25 cellular contexts compared by ENCODE assay signal in the genomic region with DNA sequence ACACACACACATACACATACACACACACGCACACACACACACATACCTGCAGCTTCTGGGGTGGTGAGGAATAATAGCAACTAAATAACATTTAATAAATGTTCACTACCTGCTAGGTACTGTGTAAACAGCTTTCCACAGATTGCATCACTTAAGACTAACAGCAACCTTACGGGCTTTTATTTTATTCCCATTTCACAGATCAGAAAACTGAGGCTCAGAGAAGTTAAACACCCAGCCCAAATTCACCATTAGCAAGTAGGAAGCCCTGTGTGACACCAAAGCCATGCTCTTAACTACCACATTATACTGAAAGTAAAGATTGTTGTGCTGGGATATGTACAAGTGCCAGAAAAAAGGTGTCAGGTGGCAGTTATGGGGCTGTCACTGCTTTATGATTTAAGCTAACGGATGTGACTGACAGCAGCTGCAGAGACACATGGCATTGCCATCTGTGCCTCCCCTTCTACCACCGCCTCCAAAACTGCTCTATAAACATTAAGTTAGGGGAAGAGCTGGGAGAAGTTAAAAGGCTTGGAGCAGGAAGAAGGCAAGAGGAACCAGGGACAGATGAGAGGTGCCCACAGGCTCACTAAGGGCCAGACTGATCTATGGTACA. TPM values are rescaled to one million over a fixed set of nuclear protein-coding genes. Genes with fewer than 3 reads are reported as not detected.
A peak's percentile ranks its signal among the peaks of the same experiment; 100 is the strongest.
DNase-seq lines count a peak whose midpoint lies in the region; ATAC-seq, FAIRE-seq and TF ChIP-seq lines count a peak whose summit lies in the region.
"Had no signal": no experiment of that assay in that cellular context is flagged by ENCODE, and none has a peak within 500 bp of the region (broad histone marks: within the 10 kb centered on the region; RNA-seq: fewer than 3 reads in every experiment).

No MANE protein-coding gene starts in this region.

- no peak overlapping the region for H2BK120ac ChIP-seq in trophoblast cell (ENCODE audit: insufficient read depth, low read length, poor library complexity)

- H3K18ac ChIP-seq in trophoblast cell (ENCODE audit: low read length): no peak overlapping the region

- H2AK5ac ChIP-seq in trophoblast cell (ENCODE audit: low read length): no peak overlapping the region

- no peak for TF ChIP-seq POLR2A in K562 (conservative IDR thresholded peaks at IDR 0.05)

- peak overlapping the region; percentile 52 for H3K4ac ChIP-seq in trophoblast cell (ENCODE audit: low read depth, low read length)

- 84% methylated on average over 4 of the region's 4 CpGs for WGBS in K562 (ENCODE audit: insufficient coverage, low coverage, missing lambda C conversion rate)
- no CpG with 5 or more reads among the region's 4 CpGs for WGBS in trophoblast cell (ENCODE audit: extremely low coverage, insufficient coverage, insufficient read length)

- peaks cover 0 to 49% (median 10%) of the 10 kb centered on the region in 3 donors for H3K36me3 Mint-ChIP-seq in CD8-positive, alpha-beta memory T cell

- no peaks in the 10 kb centered on the region for H3K9me3 Mint-ChIP-seq in CD8-positive, alpha-beta memory T cell
- H3K9me3 Mint-ChIP-seq: neural crest cell, WTC11 had no signal

- no peaks in the 10 kb centered on the region for H3K27me3 Mint-ChIP-seq in CD8-positive, alpha-beta memory T cell

- TF ChIP-seq EP300 in K562 (IDR thresholded peaks at IDR 0.05; ENCODE audit: low read length): no peak; the same call in 1 of the 2 replicates

- H3K23ac ChIP-seq in trophoblast cell (ENCODE audit: low read length): no peak overlapping the region

- H3K4me3 Mint-ChIP-seq in CD8-positive, alpha-beta memory T cell: no peak overlapping the region
- H3K4me3 Mint-ChIP-seq: neural crest cell, WTC11 had no signal

- no peaks in the 10 kb centered on the region for H3K27me3 ChIP-seq in K562 (ENCODE audit: control insufficient read depth in 2 of 2, insufficient read depth in 2 of 2, low read length in 2 of 2)
- no peaks in the 10 kb centered on the region for H3K27me3 ChIP-seq in trophoblast cell (ENCODE audit: insufficient read depth, low read length)
- H3K27me3 ChIP-seq in CD8-positive, alpha-beta memory T cell (ENCODE audit: insufficient read depth, low read length, poor library complexity, severe bottlenecking): no peaks in the 10 kb centered on the region
- H3K27me3 ChIP-seq in SJCRH30: no peaks in the 10 kb centered on the region
- H3K27me3 ChIP-seq: cardiac muscle cell, Peyer's patch, tibial nerve had no signal

- FAIRE-seq in K562 (lab: Jason Lieb, UNC): no peak
- FAIRE-seq: GM12878, GM19239 had no signal

- no peak overlapping the region for H2BK12ac ChIP-seq in trophoblast cell (ENCODE audit: low read length)

- CTCF ChIA-PET in HEK293T (lab: Yijun Ruan, JAX): no interaction called here
- CTCF ChIA-PET in K562 (lab: Yijun Ruan, JAX; ENCODE audit: low intra/inter-chr PET ratio): no interaction called here
- CTCF ChIA-PET in CD8-positive, alpha-beta memory T cell (lab: Charles Lee): interaction anchor here (1.0 to 1.8 kb wide), 2 partner anchors 11 to 67 kb away, joined by 3 to 4 read pairs; no protein-coding TSS in a partner anchor

- no peak overlapping the region for H4K12ac ChIP-seq in trophoblast cell (ENCODE audit: low read depth, low read length)

- no peak overlapping the region for H3K14ac ChIP-seq in trophoblast cell (ENCODE audit: low read length)

- H2AFZ ChIP-seq in K562 (ENCODE audit: low read depth, low read length) (no peak overlapping the region), trophoblast cell (ENCODE audit: insufficient read depth, low read length, poor library complexity) (no peak overlapping the region)

- H3K4me1 ChIP-seq in K562 (replicated peaks in 1 of 2; ENCODE audit: control insufficient read depth in 2 of 2, insufficient read depth in 2 of 2, low read length in 2 of 2): peaks cover 19 to 25% of the 10 kb centered on the region in 2 experiments
- peaks cover 0 to 4% of the 10 kb centered on the region in 2 experiments for H3K4me1 ChIP-seq in trophoblast cell (ENCODE audit: control insufficient read depth in 1 of 2, insufficient read depth in 2 of 2, low read length in 2 of 2)
- no peaks in the 10 kb centered on the region for H3K4me1 ChIP-seq in CD8-positive, alpha-beta memory T cell (ENCODE audit: insufficient read depth, low read length)
- no peaks in the 10 kb centered on the region for H3K4me1 ChIP-seq in SJCRH30

- ATAC-seq in K562: no peak
- ATAC-seq: right cardiac atrium, WTC11 had no signal

- H4K20me1 ChIP-seq in K562 (replicated peaks; ENCODE audit: control insufficient read depth, insufficient read depth, low read length): 0 out of 2 replicates have a peak, but pooled peaks cover 3% of the 10 kb centered on the region

- peaks cover 25% of the 10 kb centered on the region; the same call in 2 of the 3 replicates for H3K36me3 ChIP-seq in K562 (ENCODE audit: control insufficient read depth, insufficient read depth, low read length)
- no peaks in the 10 kb centered on the region for H3K36me3 ChIP-seq in trophoblast cell (ENCODE audit: control insufficient read depth in 1 of 2, insufficient read depth in 2 of 2, low read length in 2 of 2)
- H3K36me3 ChIP-seq in CD8-positive, alpha-beta memory T cell (ENCODE audit: insufficient read depth, low read length): peaks cover 7% of the 10 kb centered on the region
- H3K36me3 ChIP-seq in SJCRH30: peaks cover 6% of the 10 kb centered on the region
- H3K36me3 ChIP-seq: cardiac muscle cell had no signal

- H3K79me2 ChIP-seq in K562 (ENCODE audit: control insufficient read depth, insufficient read depth, low read length) (peaks cover 58% of the 10 kb centered on the region), trophoblast cell (ENCODE audit: control insufficient read depth, insufficient read depth, low read length, poor library complexity) (no peaks in the 10 kb centered on the region)

- H3K79me1 ChIP-seq in trophoblast cell (ENCODE audit: low read length): no peaks in the 10 kb centered on the region

- H3K9me3 ChIP-seq in K562 (replicated peaks; ENCODE audit: control insufficient read depth, insufficient read depth, low read depth, low read length) (no peaks in the 10 kb centered on the region), trophoblast cell (ENCODE audit: insufficient read depth, low read depth, low read length) (no peaks in the 10 kb centered on the region), SJCRH30 (replicated peaks) (no peaks in the 10 kb centered on the region)
- no peaks in the 10 kb centered on the region for H3K9me3 ChIP-seq in CD8-positive, alpha-beta memory T cell (ENCODE audit: low read length)
- H3K9me3 ChIP-seq: Peyer's patch, tibial nerve had no signal

- H3K4me3 ChIP-seq in K562: no peak overlapping the region
- no peak overlapping the region for H3K4me3 ChIP-seq in trophoblast cell (ENCODE audit: low read depth, low read length)
- H3K4me3 ChIP-seq in CD8-positive, alpha-beta memory T cell (ENCODE audit: low read length): no peak overlapping the region
- H3K4me3 ChIP-seq in SJCRH30: no peak overlapping the region
- H3K4me3 ChIP-seq: cardiac muscle cell, GM12878, Peyer's patch, tibial nerve had no signal

- DNase-seq in NCI-H748 (lab: John Stamatoyannopoulos, UW; ENCODE audit: unreplicated experiment) (peak; percentile 28), NCI-H748 treated with DMSO at 0.1 percent for 48 hours (lab: John Stamatoyannopoulos, UW) (no peak), HEK293T (ENCODE audit: extremely low spot score) (no peak), K562 (ENCODE audit: extremely low read depth in 1 of 4, low spot score in 3 of 4) (no peak), trophoblast cell (no peak), NCI-H510A (lab: John Stamatoyannopoulos, UW) (no peak), SJCRH30 (no peak)
- DNase-seq in CD8-positive, alpha-beta memory T cell: no peak
- DNase-seq: 8988T; activated CD8-positive, alpha-beta memory T cell treated with anti-CD3 and anti-CD28 coated beads, Interleukin-2, amount 50 U/mL, for 4 hours; activated naive CD4-positive, alpha-beta T cell treated with anti-CD3 and anti-CD28 coated beads, Interleukin-2, amount 50 U/mL, for 16 hours; cortex of kidney; islet precursor cell; midbrain; NCI-H1436 treated with DMSO at 0.1 percent for 48 hours; Peyer's patch; right cardiac atrium; SIG-M5 had no signal

- intact Hi-C loops in K562 (cut with micrococcal nuclease): no loop called here

- H4K91ac ChIP-seq in trophoblast cell (ENCODE audit: low read depth, low read length): no peak overlapping the region

- H4K8ac ChIP-seq in trophoblast cell (ENCODE audit: low read depth, low read length): no peak overlapping the region

- POLR2A ChIA-PET in HEK293T (lab: Yijun Ruan, JAX): no interaction called here
- POLR2A ChIA-PET in K562 (lab: Yijun Ruan, JAX): interaction anchor here (0.7 to 1.7 kb wide), 2 partner anchors 11 to 50 kb away, joined by 3 to 7 read pairs; no protein-coding TSS in a partner anchor
- POLR2A ChIA-PET in CD8-positive, alpha-beta memory T cell (lab: Charles Lee): no interaction called here

- in situ Hi-C loops in K562 (cut with MboI): no loop called here

- H3K9me1 ChIP-seq in K562 (ENCODE audit: control insufficient read depth, insufficient read depth, low read length): peaks cover 7% of the 10 kb centered on the region

- no peak overlapping the region for H3K27ac ChIP-seq in K562 (ENCODE audit: extremely low read depth, low read depth, low read length)
- H3K27ac ChIP-seq in trophoblast cell (ENCODE audit: low read depth, low read length): no peak overlapping the region
- no peak overlapping the region for H3K27ac ChIP-seq in CD8-positive, alpha-beta memory T cell (ENCODE audit: low read depth, low read length)
- no peak overlapping the region for H3K27ac ChIP-seq in SJCRH30
- H3K27ac ChIP-seq: cardiac muscle cell, KMS-11, Peyer's patch, tibial nerve had no signal

- H3K4me2 ChIP-seq in K562 (ENCODE audit: insufficient read depth, low read length) (no peak overlapping the region), trophoblast cell (ENCODE audit: low read length) (no peak overlapping the region)
- H3K4me2 ChIP-seq: KMS-11 had no signal

- peak overlapping the region in 3 of 8 donors; percentile 29 to 68 (median 30) for H3K27ac Mint-ChIP-seq in CD8-positive, alpha-beta memory T cell

- no TSS peak for BruUV-seq in K562 (replicated peaks; lab: Mats Ljungman, UMichigan)

- H3K4me1 Mint-ChIP-seq in CD8-positive, alpha-beta memory T cell: peaks cover 34 to 70% (median 56%) of the 10 kb centered on the region in 3 donors

- H3K9ac ChIP-seq in K562 (ENCODE audit: insufficient read depth in 1 of 2, low read depth in 2 of 2, low read length in 2 of 2): no peak overlapping the region
- no peak overlapping the region for H3K9ac ChIP-seq in trophoblast cell (ENCODE audit: low read length)
- H3K9ac ChIP-seq: KMS-11 had no signal

- no peak overlapping the region for H2BK5ac ChIP-seq in trophoblast cell (ENCODE audit: low read depth, low read length, poor library complexity)

- no peak for TF ChIP-seq CTCF in K562 (IDR thresholded peaks at IDR 0.05 in 2 of 3, conservative IDR thresholded peaks at IDR 0.05 in 1 of 3; ENCODE audit: insufficient read depth in 2 of 3, low read depth in 1 of 3, low read length in 3 of 3)

- TF ChIP-seq RAD21 in K562 (CRISPR knock-in tag; conservative IDR thresholded peaks at IDR 0.05 in 1 of 2, IDR thresholded peaks at IDR 0.05 in 1 of 2): no peak

RNA-seq across cellular contexts. Expression of a gene that starts 13.6 kb away (rescaled TPM):
- 33.3 and 49.4 TPM in 2 replicates for total RNA-seq in K562 (2011; cell fraction: chromatin; rRNA removed; ENCODE audit: low replicate concordance)
- 14.5 and 18.4 TPM in 2 replicates for total RNA-seq in K562 (2011; cell fraction: nucleolus; rRNA removed)
- 19.8 and 20.4 TPM in 2 replicates for total RNA-seq in K562 (2011; cell fraction: nucleoplasm; rRNA removed)
- total RNA-seq in K562 (2014; rRNA removed) (13.4 and 17.9 TPM in 2 replicates), K562 (2014; rRNA removed; fragmentation: Illumina TruSeq; extraction: Trizol) (17.1 and 20.9 TPM in 2 replicates), K562 (2015; rRNA removed; fragmentation: Illumina TruSeq; extraction: Trizol) (19.3 and 21.0 TPM in 2 replicates), K562 (2021) (28.4 and 28.7 TPM in 2 replicates)
- polyA plus RNA-seq in K562 (2011; rRNA removed) (14.3 and 22.1 TPM in 2 replicates), K562 (2014; fragmentation: Illumina TruSeq; extraction: Trizol) (24.7 and 25.1 TPM in 2 replicates), K562 (2014; fragmentation: Nextera tagmentation; extraction: Ambion mirVana) (1 to 10 TPM; 4.0 to 5.3 TPM), K562 (2014; rRNA removed) (12.3 and 14.0 TPM in 2 replicates)
- 10.6 and 10.8 TPM in 2 replicates for polyA plus RNA-seq in K562 (2011; cell fraction: cytosol; rRNA removed)
- polyA plus RNA-seq in K562 (2011; cell fraction: nucleus; rRNA removed): 6.9 and 7.8 TPM in 2 replicates
- 15.1 and 18.0 TPM in 2 replicates for polyA plus RNA-seq in K562 (2012)
- polyA minus RNA-seq in K562 (2011; rRNA and poly(A)+ RNA removed): 32.8 and 45.2 TPM in 2 replicates
- 12.0 and 21.4 TPM in 2 replicates for polyA minus RNA-seq in K562 (2011; cell fraction: cytosol; rRNA and poly(A)+ RNA removed)
- polyA minus RNA-seq in K562 (2011; cell fraction: nucleus; rRNA and poly(A)+ RNA removed): 10.4 and 16.4 TPM in 2 replicates
- polyA plus RNA-seq in trophoblast cell (2013): 14.5 TPM in 2 replicates
- 10 to 100 TPM; 25.4 to 27.4 TPM for total RNA-seq in CD8-positive, alpha-beta memory T cell
- polyA plus RNA-seq in CD8-positive, alpha-beta memory T cell: 20.4 TPM
- total RNA-seq in SJCRH30 (2014; rRNA removed; shearing (Covaris generic)): 19.8 and 19.9 TPM in 2 replicates
